ENCODE assay signal across 9 cellular contexts in genomic region chr5:152271420-152271819, GRCh38.
DNase-seq lines count a peak whose midpoint lies in the region; ATAC-seq lines count a peak whose summit lies in the region.
"Had no signal": no experiment of that assay in that cellular context is flagged by ENCODE, and none has a peak within 500 bp of the region (broad histone marks: within the 10 kb centered on the region; RNA-seq: fewer than 3 reads in every experiment).

No MANE protein-coding gene starts in this region.

- H3K9ac ChIP-seq in NT2/D1 (ENCODE audit: insufficient read length, low read depth) = no peak overlapping the region

- ATAC-seq in GM19463 (IDR thresholded peaks at IDR 0.05; ENCODE audit: unreplicated experiment) = peak; percentile 63
- ATAC-seq in left ventricle myocardium superior = peak; percentile 76
- ATAC-seq in T-helper 17 cell = no peak

- no peak overlapping the region for H3K4me3 Mint-ChIP-seq in activated T-cell treated with anti-CD3 and anti-CD28 coated beads, Interleukin-2, amount 50 U/mL, for 24 hours
- H3K4me3 Mint-ChIP-seq in T-helper 17 cell = no peak overlapping the region
- H3K4me3 Mint-ChIP-seq: activated CD4-positive, alpha-beta T cell treated with anti-CD3 and anti-CD28 coated beads, Interleukin-2, amount 10 ng/mL, durations not matched to agents 7 days and 5 days had no signal

- H3K27me3 ChIP-seq in NT2/D1 (ENCODE audit: insufficient read depth, insufficient read length) = no peaks in the 10 kb centered on the region

- no peaks in the 10 kb centered on the region for H3K27me3 Mint-ChIP-seq in activated T-cell treated with anti-CD3 and anti-CD28 coated beads, Interleukin-2, amount 50 U/mL, for 24 hours
- H3K27me3 Mint-ChIP-seq in T-helper 17 cell = peaks cover 23% of the 10 kb centered on the region
- H3K27me3 Mint-ChIP-seq: activated CD4-positive, alpha-beta T cell treated with anti-CD3 and anti-CD28 coated beads, Interleukin-2, amount 10 ng/mL, durations not matched to agents 7 days and 5 days had no signal

- H3K36me3 ChIP-seq in NT2/D1 (ENCODE audit: insufficient read depth, insufficient read length, low read length) = no peaks in the 10 kb centered on the region

- DNase-seq in A172 (ENCODE audit: low spot score) (peak; percentile 41), NT2/D1 (ENCODE audit: low read depth, low spot score) (peak; percentile 18), left ventricle myocardium superior (no peak), T-helper 17 cell (no peak), dermis blood vessel endothelial cell (no peak)
- no peak for DNase-seq in activated effector memory CD4-positive, alpha-beta T cell treated with anti-CD3 and anti-CD28 coated beads, Interleukin-2, amount 50 U/mL, for 16 hours
- DNase-seq in activated T-cell treated with anti-CD3 and anti-CD28 coated beads, Interleukin-2, amount 50 U/mL, for 24 hours = no peak
- DNase-seq: activated CD4-positive, alpha-beta T cell treated with anti-CD3 and anti-CD28 coated beads, Interleukin-2, amount 10 ng/mL, durations not matched to agents 7 days and 5 days had no signal

- no peaks in the 10 kb centered on the region for H3K36me3 Mint-ChIP-seq in activated T-cell treated with anti-CD3 and anti-CD28 coated beads, Interleukin-2, amount 50 U/mL, for 24 hours (ENCODE audit: low read depth)
- H3K36me3 Mint-ChIP-seq in T-helper 17 cell (ENCODE audit: low read depth) = no peaks in the 10 kb centered on the region

- H3K9me3 Mint-ChIP-seq in activated T-cell treated with anti-CD3 and anti-CD28 coated beads, Interleukin-2, amount 50 U/mL, for 24 hours = no peaks in the 10 kb centered on the region
- H3K9me3 Mint-ChIP-seq: activated CD4-positive, alpha-beta T cell treated with anti-CD3 and anti-CD28 coated beads, Interleukin-2, amount 10 ng/mL, durations not matched to agents 7 days and 5 days had no signal

- no peak overlapping the region for H3K4me3 ChIP-seq in NT2/D1 (ENCODE audit: insufficient read length, low read depth)

- intact Hi-C loops in left ventricle myocardium superior (cut with micrococcal nuclease) = loop anchor here (2.0 kb wide), 1 partner anchor 447 kb away; no protein-coding TSS in a partner anchor

- no peaks in the 10 kb centered on the region for H3K9me3 ChIP-seq in NT2/D1 (ENCODE audit: insufficient read depth, low read length)
- no peaks in the 10 kb centered on the region for H3K9me3 ChIP-seq in T-helper 17 cell (ENCODE audit: control insufficient read depth, low read length, poor library complexity, severe bottlenecking)

- H3K4me1 ChIP-seq in NT2/D1 (ENCODE audit: insufficient read depth, insufficient read length) = no peaks in the 10 kb centered on the region

- no peaks in the 10 kb centered on the region for H3K4me1 Mint-ChIP-seq in activated T-cell treated with anti-CD3 and anti-CD28 coated beads, Interleukin-2, amount 50 U/mL, for 24 hours (ENCODE audit: low read depth)
- H3K4me1 Mint-ChIP-seq in T-helper 17 cell = peaks cover 6% of the 10 kb centered on the region
- H3K4me1 Mint-ChIP-seq: activated CD4-positive, alpha-beta T cell treated with anti-CD3 and anti-CD28 coated beads, Interleukin-2, amount 10 ng/mL, durations not matched to agents 7 days and 5 days had no signal

- no peak overlapping the region for H3K27ac Mint-ChIP-seq in activated T-cell treated with anti-CD3 and anti-CD28 coated beads, Interleukin-2, amount 50 U/mL, for 24 hours
- H3K27ac Mint-ChIP-seq in T-helper 17 cell = no peak overlapping the region
- H3K27ac Mint-ChIP-seq: activated CD4-positive, alpha-beta T cell treated with anti-CD3 and anti-CD28 coated beads, Interleukin-2, amount 10 ng/mL, durations not matched to agents 7 days and 5 days had no signal

Comparison
In these comparisons a context has a peak if more than half of its experiments do, and no peak if none do; other contexts are left out.
1. DNase-seq: peak in A172 (single experiment) and NT2/D1 (single experiment); none in left ventricle myocardium superior (single experiment), activated effector memory CD4-positive, alpha-beta T cell treated with anti-CD3 and anti-CD28 coated beads, Interleukin-2, amount 50 U/mL, for 16 hours (single experiment), activated T-cell treated with anti-CD3 and anti-CD28 coated beads, Interleukin-2, amount 50 U/mL, for 24 hours (single experiment), T-helper 17 cell (0 of 3) and dermis blood vessel endothelial cell (single experiment).